8 cellular contexts compared by ENCODE assay signal in genomic region chr4:84964995-84965557, GRCh38. TPM values are rescaled to one million over a fixed set of nuclear protein-coding genes. Genes with fewer than 3 reads are reported as not detected.
DNase-seq lines count a peak whose midpoint lies in the region; ATAC-seq and TF ChIP-seq lines count a peak whose summit lies in the region.

No MANE protein-coding gene starts in this region.

- no peak overlapping the region for H3K27ac Mint-ChIP-seq in activated naive CD8-positive, alpha-beta T cell treated with anti-CD3 and anti-CD28 coated beads, Interleukin-2, amount 10 ng/mL, durations not matched to agents 7 days and 5 days
- no peak overlapping the region for H3K27ac Mint-ChIP-seq in stimulated activated memory B cell treated with anti-CD40 and anti-IgM and Interleukin-4, amounts not matched to agents 10 μg/mL and 1 μg/mL and 100 μg/mL, for 72 hours

- H3K9ac ChIP-seq in iPS-20b (ENCODE audit: low read depth, low read length) = peak overlapping the region; percentile 77; the same call in 1 of the 2 replicates

- no peaks in the 10 kb centered on the region for H3K9me3 Mint-ChIP-seq in activated naive CD8-positive, alpha-beta T cell treated with anti-CD3 and anti-CD28 coated beads, Interleukin-2, amount 10 ng/mL, durations not matched to agents 7 days and 5 days
- H3K9me3 Mint-ChIP-seq in stimulated activated memory B cell treated with anti-CD40 and anti-IgM and Interleukin-4, amounts not matched to agents 10 μg/mL and 1 μg/mL and 100 μg/mL, for 72 hours = no peaks in the 10 kb centered on the region

- ATAC-seq in activated naive CD8-positive, alpha-beta T cell treated with anti-CD3 and anti-CD28 coated beads, Interleukin-2, amount 10 ng/mL, durations not matched to agents 7 days and 5 days (ENCODE audit: low read depth) = no peak
- ATAC-seq in stimulated activated memory B cell treated with anti-CD40 and anti-IgM and Interleukin-4, amounts not matched to agents 10 μg/mL and 1 μg/mL and 100 μg/mL, for 72 hours = no peak
- ATAC-seq in HG02973 (IDR thresholded peaks at IDR 0.05; ENCODE audit: unreplicated experiment) (no peak), GM18873 (IDR thresholded peaks at IDR 0.05; ENCODE audit: low FRiP score, unreplicated experiment) (no peak)

- H3K4me1 Mint-ChIP-seq in activated naive CD8-positive, alpha-beta T cell treated with anti-CD3 and anti-CD28 coated beads, Interleukin-2, amount 10 ng/mL, durations not matched to agents 7 days and 5 days = peaks cover 10% of the 10 kb centered on the region
- peaks cover 12% of the 10 kb centered on the region for H3K4me1 Mint-ChIP-seq in stimulated activated memory B cell treated with anti-CD40 and anti-IgM and Interleukin-4, amounts not matched to agents 10 μg/mL and 1 μg/mL and 100 μg/mL, for 72 hours

- H3K4me1 ChIP-seq in iPS-20b (ENCODE audit: insufficient read depth, low read length) = peaks cover 10% of the 10 kb centered on the region; the same call in 1 of the 2 replicates

- peak overlapping the region; percentile 27 for H3K4me3 Mint-ChIP-seq in activated naive CD8-positive, alpha-beta T cell treated with anti-CD3 and anti-CD28 coated beads, Interleukin-2, amount 10 ng/mL, durations not matched to agents 7 days and 5 days
- peak overlapping the region; percentile 55 for H3K4me3 Mint-ChIP-seq in stimulated activated memory B cell treated with anti-CD40 and anti-IgM and Interleukin-4, amounts not matched to agents 10 μg/mL and 1 μg/mL and 100 μg/mL, for 72 hours

- no peak for DNase-seq in HL-60 (ENCODE audit: low read depth in 1 of 2, low spot score in 1 of 2)
- DNase-seq in activated naive CD8-positive, alpha-beta T cell treated with anti-CD3 and anti-CD28 coated beads, Interleukin-2, amount 10 ng/mL, durations not matched to agents 7 days and 5 days = no peak
- no peak for DNase-seq in stimulated activated CD8-positive, alpha-beta memory T cell treated with anti-CD3 and anti-CD28 coated beads, Interleukin-4, amount 100 ng/mL, for 48 hours
- no peak for DNase-seq in SKM-1 treated with dmso at 0.1 percent for 144 hours (lab: John Stamatoyannopoulos, UW; ENCODE audit: unreplicated experiment)

- H3K27me3 Mint-ChIP-seq in activated naive CD8-positive, alpha-beta T cell treated with anti-CD3 and anti-CD28 coated beads, Interleukin-2, amount 10 ng/mL, durations not matched to agents 7 days and 5 days = peaks cover 46% of the 10 kb centered on the region
- H3K27me3 Mint-ChIP-seq in stimulated activated memory B cell treated with anti-CD40 and anti-IgM and Interleukin-4, amounts not matched to agents 10 μg/mL and 1 μg/mL and 100 μg/mL, for 72 hours = peaks cover 50% of the 10 kb centered on the region

- POLR2A ChIA-PET in activated naive CD8-positive, alpha-beta T cell treated with anti-CD3 and anti-CD28 coated beads, Interleukin-2, amount 10 ng/mL, durations not matched to agents 7 days and 5 days (lab: Charles Lee) = no interaction called here

- no peak overlapping the region for H3K27ac ChIP-seq in HL-60 (replicated peaks)
- peak overlapping the region; percentile 61 for H3K27ac ChIP-seq in iPS-20b (ENCODE audit: low read length)

- no peaks in the 10 kb centered on the region for H3K36me3 Mint-ChIP-seq in activated naive CD8-positive, alpha-beta T cell treated with anti-CD3 and anti-CD28 coated beads, Interleukin-2, amount 10 ng/mL, durations not matched to agents 7 days and 5 days
- no peaks in the 10 kb centered on the region for H3K36me3 Mint-ChIP-seq in stimulated activated memory B cell treated with anti-CD40 and anti-IgM and Interleukin-4, amounts not matched to agents 10 μg/mL and 1 μg/mL and 100 μg/mL, for 72 hours

- H3K27me3 ChIP-seq in HL-60 (ENCODE audit: insufficient read depth, poor library complexity, severe bottlenecking) (no peaks in the 10 kb centered on the region), iPS-20b (ENCODE audit: insufficient read depth, low read length) (no peaks in the 10 kb centered on the region)

- H3K9me3 ChIP-seq in iPS-20b (ENCODE audit: insufficient read depth, low read depth, low read length) = no peaks in the 10 kb centered on the region

- no peaks in the 10 kb centered on the region for H3K36me3 ChIP-seq in iPS-20b (ENCODE audit: insufficient read depth, low read depth, low read length)

- TF ChIP-seq CTCF in HL-60 (IDR thresholded peaks at IDR 0.05; ENCODE audit: insufficient read depth, low read length) = no peak

- peak overlapping the region; percentile 96 for H3K4me3 ChIP-seq in HL-60 (replicated peaks; ENCODE audit: insufficient read depth, low read length)
- H3K4me3 ChIP-seq in iPS-20b (ENCODE audit: low read length) = peak overlapping the region; percentile 82

RNA-seq across cellular contexts. Expression of gene WDFY3, which starts 1.4 kb away (rescaled TPM):
- 1 to 10 TPM in 1 of 2 experiments, under 1 TPM in 1; 0.71 to 1.1 TPM for total RNA-seq in activated naive CD8-positive, alpha-beta T cell treated with anti-CD3 and anti-CD28 coated beads, Interleukin-2, amount 10 ng/mL, durations not matched to agents 7 days and 5 days
